Comparison of ENCODE assay signal across 1 cellular context in the genomic region with DNA sequence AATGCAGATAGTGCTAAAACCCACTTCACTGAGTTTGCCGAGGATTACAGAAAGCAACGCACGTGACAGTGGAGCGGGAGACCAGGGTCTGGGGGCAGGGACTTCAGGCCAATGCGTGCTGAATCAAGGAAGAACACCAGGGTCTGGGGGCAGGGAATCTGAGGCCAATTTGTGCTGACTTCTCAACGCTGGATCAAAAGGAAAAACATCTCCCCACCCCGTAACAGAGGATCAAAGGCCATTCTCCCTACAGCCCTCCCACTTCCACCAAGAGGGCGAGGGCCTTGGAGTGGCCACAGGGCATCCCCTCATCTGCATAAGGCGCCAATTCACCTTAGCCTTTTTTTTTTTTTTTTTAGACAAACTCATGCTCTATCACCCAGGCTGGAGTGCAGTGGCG.
TF ChIP-seq lines count a peak whose summit lies in the region.

No MANE protein-coding gene starts in this region.

TF ChIP-seq in H1, 55 proteins besides CTCF, POLR2A, EP300 and RAD21:
- no peak for TF ChIP-seq GTF2F1 (IDR thresholded peaks at IDR 0.05; ENCODE audit: borderline replicate concordance, low read depth, low read length)
- no peak for TF ChIP-seq EZH2 (IDR thresholded peaks at IDR 0.05; ENCODE audit: low read depth, low read length, severe bottlenecking)
- TF ChIP-seq PHF8 (conservative IDR thresholded peaks at IDR 0.05; ENCODE audit: low read depth, low read length) = no peak
- no peak for TF ChIP-seq GABPA (IDR thresholded peaks at IDR 0.05; ENCODE audit: borderline replicate concordance, insufficient read depth, low read length)
- no peak for TF ChIP-seq TAF1 (IDR thresholded peaks at IDR 0.05; ENCODE audit: low read depth, low read length)
- no peak for TF ChIP-seq TBP (IDR thresholded peaks at IDR 0.05; ENCODE audit: low read depth, low read length)
